In the genomic region with DNA sequence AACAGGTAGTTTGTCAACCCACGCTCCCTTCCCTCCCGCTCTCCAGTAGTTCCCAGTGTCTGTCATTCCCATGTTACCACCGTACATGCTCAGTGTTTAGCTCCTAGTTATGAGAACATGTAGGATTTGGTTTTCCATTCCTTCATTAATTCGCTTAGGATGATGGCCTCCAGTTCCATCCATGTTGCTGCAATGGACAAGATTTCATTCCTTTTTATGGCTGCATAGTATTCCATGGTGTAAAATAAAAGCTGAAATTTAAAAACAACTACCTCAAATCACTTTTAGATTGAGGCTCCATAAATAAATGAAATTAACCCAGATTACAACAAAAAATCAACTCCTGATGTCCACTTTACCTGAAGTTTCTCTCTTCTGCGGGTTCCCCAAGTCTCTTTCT, we compare ENCODE assay signal across 2 cellular contexts.
TF ChIP-seq lines count a peak whose summit lies in the region.

No MANE protein-coding gene starts in this region.

TF ChIP-seq in HEK293, 187 proteins besides CTCF, POLR2A, EP300 and RAD21:
- TF ChIP-seq ZNF768 (tag by site-specific recombination; IDR thresholded peaks at IDR 0.05) (no peak), ZNF629 (tag by site-specific recombination; IDR thresholded peaks at IDR 0.05) (no peak), ZNF146 (tag by site-specific recombination; IDR thresholded peaks at IDR 0.05) (peak; percentile 60; the same call in 1 of the 2 replicates), ZNF610 (tag by site-specific recombination; IDR thresholded peaks at IDR 0.05; ENCODE audit: borderline replicate concordance) (no peak)

TF ChIP-seq in H1, 55 proteins besides CTCF, POLR2A, EP300 and RAD21:
- TF ChIP-seq KDM1A (IDR thresholded peaks at IDR 0.05; ENCODE audit: borderline replicate concordance, low read length) (0 out of 2 replicates have a peak, but pooled peaks have one; percentile 21), EGR1 (IDR thresholded peaks at IDR 0.05; ENCODE audit: borderline replicate concordance, low read depth, low read length) (no peak), CBX8 (IDR thresholded peaks at IDR 0.05; ENCODE audit: borderline replicate concordance, low read depth, low read length) (no peak)
TF ChIP-seq in H1: peak in this region for 1.
